In the genomic region with DNA sequence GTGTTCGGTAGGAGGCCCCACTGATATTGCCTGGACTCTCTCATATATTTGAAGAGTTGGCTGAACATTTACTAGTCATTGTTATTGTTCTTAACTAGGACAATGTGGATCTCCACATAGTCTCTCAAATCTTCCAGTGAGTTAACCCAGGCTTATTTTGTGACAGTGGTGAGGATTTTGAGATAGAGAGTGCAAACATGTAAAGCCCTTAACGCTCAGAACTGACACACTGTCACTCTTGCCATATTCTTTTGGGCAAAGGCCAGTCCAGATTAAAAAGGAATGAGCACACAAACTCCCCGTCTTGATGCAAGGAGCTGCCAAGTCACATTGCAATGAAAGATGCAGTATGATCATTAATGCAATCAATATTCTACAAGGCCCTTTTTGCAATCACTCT, we compare ENCODE assay signal across 27 cellular contexts.
"Had no signal": no experiment of that assay in that cellular context is flagged by ENCODE, and none has a peak within 500 bp of the region (broad histone marks: within the 10 kb centered on the region; RNA-seq: fewer than 3 reads in every experiment).

No MANE protein-coding gene starts in this region.

- H3K27me3 Mint-ChIP-seq: stimulated activated naive B cell treated with anti-CD40 and anti-IgM and Interleukin-4, amounts not matched to agents 10 μg/mL and 1 μg/mL and 100 μg/mL, for 72 hours; stimulated activated naive CD8-positive, alpha-beta T cell treated with anti-CD3 and anti-CD28 coated beads, Interleukin-15, Interleukin-2, amounts not matched to agents 100 ng/mL and 50 ng/mL, for 24 hours had no signal

- H3K36me3 Mint-ChIP-seq: natural killer cell; neural progenitor cell; stimulated activated effector memory CD8-positive, alpha-beta T cell treated with anti-CD3 and anti-CD28 coated beads, Interleukin-12 subunit alpha, Interleukin-12 subunit beta, amount 100 ng/mL, for 72 hours; stimulated activated naive B cell treated with anti-CD40 and anti-IgM and Interleukin-4, amounts not matched to agents 10 μg/mL and 1 μg/mL and 100 μg/mL, for 72 hours had no signal

- H3K4me3 Mint-ChIP-seq: natural killer cell; nephron; neural progenitor cell; stimulated activated effector memory CD8-positive, alpha-beta T cell treated with anti-CD3 and anti-CD28 coated beads, Interleukin-12 subunit alpha, Interleukin-12 subunit beta, amount 100 ng/mL, for 72 hours; stimulated activated naive B cell treated with anti-CD40 and anti-IgM and Interleukin-4, amounts not matched to agents 10 μg/mL and 1 μg/mL and 100 μg/mL, for 72 hours; stimulated activated naive CD8-positive, alpha-beta T cell treated with anti-CD3 and anti-CD28 coated beads, Interleukin-15, Interleukin-2, amounts not matched to agents 100 ng/mL and 50 ng/mL, for 24 hours had no signal

- H3K79me2 ChIP-seq: parathyroid adenoma had no signal

- H3K9me3 Mint-ChIP-seq: nephron; neural progenitor cell; stimulated activated effector memory CD8-positive, alpha-beta T cell treated with anti-CD3 and anti-CD28 coated beads, Interleukin-12 subunit alpha, Interleukin-12 subunit beta, amount 100 ng/mL, for 72 hours; stimulated activated naive CD8-positive, alpha-beta T cell treated with anti-CD3 and anti-CD28 coated beads, Interleukin-15, Interleukin-2, amounts not matched to agents 100 ng/mL and 50 ng/mL, for 24 hours had no signal

- H3K9me3 ChIP-seq: ovary, psoas muscle, right lobe of liver, sigmoid colon, stomach, thoracic aorta, thyroid gland, tibial nerve, upper lobe of left lung, vagina had no signal

- H3K27me3 ChIP-seq: neural progenitor cell, ovary, right lobe of liver, sigmoid colon, stomach, thyroid gland, tibial nerve, upper lobe of left lung, vagina had no signal

- DNase-seq: natural killer cell; occipital lobe; ovary; posterior cingulate gyrus; psoas muscle; right lobe of liver; sigmoid colon; small intestine; stimulated activated CD4-positive, alpha-beta T cell treated with anti-CD3 and anti-CD28 coated beads, Interleukin-15, amount 100 ng/mL, for 24 hours; stimulated activated CD4-positive, alpha-beta T cell treated with anti-CD3 and anti-CD28 coated beads, Interleukin-2, amount 100 ng/mL, for 24 hours; stimulated activated CD4-positive, alpha-beta T cell treated with anti-CD3 and anti-CD28 coated beads, Interleukin-2, amount 100 ng/mL, for 48 hours; stimulated activated CD4-positive, alpha-beta T cell treated with anti-CD3 and anti-CD28 coated beads, Interleukin-4, amount 100 ng/mL, for 24 hours; stimulated activated naive B cell treated with anti-CD40 and anti-IgM and Interleukin-4, amounts not matched to agents 10 μg/mL and 1 μg/mL and 100 μg/mL, for 72 hours; stimulated activated naive CD4-positive, alpha-beta T cell treated with Interleukin-2 at 50 U/mL for 16 hours; stomach; thyroid gland; trophoblast cell; upper lobe of left lung had no signal

- H3K27ac ChIP-seq: neural progenitor cell, ovary, parathyroid adenoma, psoas muscle, right lobe of liver, sigmoid colon, stomach, thoracic aorta, thyroid gland, tibial nerve, upper lobe of left lung, vagina had no signal

- H3K4me3 ChIP-seq: neural progenitor cell, ovary, psoas muscle, right lobe of liver, sigmoid colon, stomach, thoracic aorta, thyroid gland, tibial nerve, upper lobe of left lung, vagina had no signal

- H3K4me1 ChIP-seq: neural progenitor cell, parathyroid adenoma, psoas muscle, right lobe of liver, sigmoid colon, thyroid gland, tibial nerve, upper lobe of left lung, vagina had no signal

- H3K27ac Mint-ChIP-seq: natural killer cell; neural progenitor cell; progenitor cell of endocrine pancreas; stimulated activated effector memory CD8-positive, alpha-beta T cell treated with anti-CD3 and anti-CD28 coated beads, Interleukin-12 subunit alpha, Interleukin-12 subunit beta, amount 100 ng/mL, for 72 hours; stimulated activated naive B cell treated with anti-CD40 and anti-IgM and Interleukin-4, amounts not matched to agents 10 μg/mL and 1 μg/mL and 100 μg/mL, for 72 hours; stimulated activated naive CD8-positive, alpha-beta T cell treated with anti-CD3 and anti-CD28 coated beads, Interleukin-15, Interleukin-2, amounts not matched to agents 100 ng/mL and 50 ng/mL, for 24 hours had no signal

- H3K36me3 ChIP-seq: neural progenitor cell, ovary, right lobe of liver, sigmoid colon, stomach, thoracic aorta, thyroid gland, tibial nerve, upper lobe of left lung, vagina had no signal

- H3K4me2 ChIP-seq: neural progenitor cell had no signal

- H2AFZ ChIP-seq: neural progenitor cell, parathyroid adenoma had no signal

- ATAC-seq: natural killer cell; psoas muscle; right lobe of liver; stimulated activated effector memory CD8-positive, alpha-beta T cell treated with anti-CD3 and anti-CD28 coated beads, Interleukin-12 subunit alpha, Interleukin-12 subunit beta, amount 100 ng/mL, for 72 hours; stimulated activated naive B cell treated with anti-CD40 and anti-IgM and Interleukin-4, amounts not matched to agents 10 μg/mL and 1 μg/mL and 100 μg/mL, for 72 hours had no signal

- H3K4me1 Mint-ChIP-seq: natural killer cell; nephron; stimulated activated effector memory CD8-positive, alpha-beta T cell treated with anti-CD3 and anti-CD28 coated beads, Interleukin-12 subunit alpha, Interleukin-12 subunit beta, amount 100 ng/mL, for 72 hours; stimulated activated naive B cell treated with anti-CD40 and anti-IgM and Interleukin-4, amounts not matched to agents 10 μg/mL and 1 μg/mL and 100 μg/mL, for 72 hours had no signal
